In genomic region chr14:70934502-70935134, GRCh38 we compare ENCODE assay signal across 8 cellular contexts. TPM values are rescaled to one million over a fixed set of nuclear protein-coding genes. Genes with fewer than 3 reads are reported as not detected.
A peak's percentile ranks its signal among the peaks of the same experiment; 100 is the strongest.
DNase-seq lines count a peak whose midpoint lies in the region; ATAC-seq and TF ChIP-seq lines count a peak whose summit lies in the region.

No MANE protein-coding gene starts in this region.

- H3K4me1 Mint-ChIP-seq in activated naive CD4-positive, alpha-beta T cell treated with anti-CD3 and anti-CD28 coated beads for 36 hours (ENCODE audit: low read depth) = peaks cover 72% of the 10 kb centered on the region
- H3K4me1 Mint-ChIP-seq in endodermal cell = peaks cover 2% of the 10 kb centered on the region

- WGBS in endodermal cell (ENCODE audit: insufficient coverage in 1 of 2, insufficient read length in 1 of 2), 2 experiments = 95 to 96% methylated on average over 2 of the region's 2 CpGs

- H3K36me3 Mint-ChIP-seq in activated naive CD4-positive, alpha-beta T cell treated with anti-CD3 and anti-CD28 coated beads for 36 hours (ENCODE audit: low read depth) = peaks cover 15% of the 10 kb centered on the region
- H3K36me3 Mint-ChIP-seq in endodermal cell (ENCODE audit: low read depth) = peaks cover 11% of the 10 kb centered on the region

- H3K9ac ChIP-seq in endodermal cell (ENCODE audit: extremely low read depth, low read length, poor library complexity, severe bottlenecking) = no peak overlapping the region

- no peaks in the 10 kb centered on the region for H3K27me3 Mint-ChIP-seq in activated naive CD4-positive, alpha-beta T cell treated with anti-CD3 and anti-CD28 coated beads for 36 hours (ENCODE audit: low read depth)
- no peaks in the 10 kb centered on the region for H3K27me3 Mint-ChIP-seq in endodermal cell (ENCODE audit: insufficient read depth)

- H3K27me3 ChIP-seq in endodermal cell (ENCODE audit: control insufficient read depth, insufficient read depth, low read length, poor library complexity, severe bottlenecking) = no peaks in the 10 kb centered on the region

- CTCF ChIA-PET in activated naive CD4-positive, alpha-beta T cell treated with anti-CD3 and anti-CD28 coated beads for 36 hours (lab: Charles Lee) = interaction anchor here (0.6 to 3.0 kb wide), 9 partner anchors 8 to 488 kb away, joined by 3 to 15 read pairs (median 5); partner anchors contain the start of gene PCNX1

- peaks cover 5% of the 10 kb centered on the region for H3K9me3 Mint-ChIP-seq in activated naive CD4-positive, alpha-beta T cell treated with anti-CD3 and anti-CD28 coated beads for 36 hours
- peaks cover 31% of the 10 kb centered on the region for H3K9me3 Mint-ChIP-seq in endodermal cell

- intact Hi-C loops in activated naive CD4-positive, alpha-beta T cell treated with anti-CD3 and anti-CD28 coated beads for 36 hours (cut with micrococcal nuclease) = loop anchor here (1.0 to 2.0 kb wide), 6 partner anchors 8 to 64 kb away; no protein-coding TSS in a partner anchor

- peak; percentile 62 for ATAC-seq in HG03439 (IDR thresholded peaks at IDR 0.05; ENCODE audit: unreplicated experiment)

- H3K4me3 ChIP-seq in choroid plexus epithelial cell (ENCODE audit: low read depth, low read length) (no peak overlapping the region), endodermal cell (ENCODE audit: low read length) (no peak overlapping the region)

- H3K4me3 Mint-ChIP-seq in activated naive CD4-positive, alpha-beta T cell treated with anti-CD3 and anti-CD28 coated beads for 36 hours = peak overlapping the region; percentile 56
- H3K4me3 Mint-ChIP-seq in endodermal cell = no peak overlapping the region

- H3K27ac ChIP-seq in endodermal cell (ENCODE audit: low read depth, low read length) = no peak overlapping the region

- peaks cover 3% of the 10 kb centered on the region for H3K9me3 ChIP-seq in endodermal cell (ENCODE audit: control insufficient read depth, low read length)

- H3K27ac Mint-ChIP-seq in activated naive CD4-positive, alpha-beta T cell treated with anti-CD3 and anti-CD28 coated beads for 36 hours = peak overlapping the region; percentile 84
- H3K27ac Mint-ChIP-seq in endodermal cell = no peak overlapping the region

- TF ChIP-seq CTCF in choroid plexus epithelial cell (conservative IDR thresholded peaks at IDR 0.05; ENCODE audit: low read depth, low read length) (no peak), endodermal cell (conservative IDR thresholded peaks at IDR 0.05) (no peak)

- H3K4me1 ChIP-seq in endodermal cell (ENCODE audit: control insufficient read depth, insufficient read depth, low read length) = no peaks in the 10 kb centered on the region

- DNase-seq in activated naive CD4-positive, alpha-beta T cell treated with anti-CD3 and anti-CD28 coated beads for 36 hours = peak; percentile 37
- no peak for DNase-seq in activated naive CD4-positive, alpha-beta T cell treated with Interleukin-2 at 50 U/mL for 16 hours
- DNase-seq in choroid plexus epithelial cell (ENCODE audit: low read depth) (peak; percentile 70), pulmonary artery endothelial cell (ENCODE audit: low read depth, low spot score) (peak; percentile 7), activated gamma-delta T cell (lab: John Stamatoyannopoulos, UW) (no peak), endodermal cell (no peak), A172 (ENCODE audit: low spot score) (no peak)

- no peaks in the 10 kb centered on the region for H3K36me3 ChIP-seq in endodermal cell (ENCODE audit: control insufficient read depth, insufficient read depth, low read length)

RNA-seq across cellular contexts. Expression of gene PCNX1, which starts 27.4 kb away (rescaled TPM):
- 10 to 100 TPM; 51.9 to 63.1 TPM for total RNA-seq in activated naive CD4-positive, alpha-beta T cell treated with anti-CD3 and anti-CD28 coated beads for 36 hours
- total RNA-seq in pulmonary artery endothelial cell (27.9 and 32.6 TPM in 2 replicates), endodermal cell (10 to 100 TPM; 68.2 TPM)
- 30.1 TPM for polyA plus RNA-seq in endodermal cell (2013, experiment 1 of 2)
- 22.4 TPM for polyA plus RNA-seq in endodermal cell (2013, experiment 2 of 2)
- total RNA-seq in A172 (2014; rRNA removed; shearing (Covaris generic)) = 11.8 and 12.9 TPM in 2 replicates

Comparison
In these comparisons a context has a peak if more than half of its experiments do, and no peak if none do; other contexts are left out.
1. DNase-seq: peak in activated naive CD4-positive, alpha-beta T cell treated with anti-CD3 and anti-CD28 coated beads for 36 hours (single experiment), choroid plexus epithelial cell (single experiment) and pulmonary artery endothelial cell (single experiment); none in activated naive CD4-positive, alpha-beta T cell treated with Interleukin-2 at 50 U/mL for 16 hours (single experiment), activated gamma-delta T cell (single experiment), endodermal cell (single experiment) and A172 (single experiment).